In genomic region chr10:65518379-65518778, GRCh38 we compare ENCODE assay signal across 29 cellular contexts.
A peak's percentile ranks its signal among the peaks of the same experiment; 100 is the strongest.
DNase-seq lines count a peak whose midpoint lies in the region; ATAC-seq, FAIRE-seq and TF ChIP-seq lines count a peak whose summit lies in the region.
"Had no signal": no experiment of that assay in that cellular context is flagged by ENCODE, and none has a peak within 500 bp of the region (broad histone marks: within the 10 kb centered on the region; RNA-seq: fewer than 3 reads in every experiment).

No MANE protein-coding gene starts in this region.

- H3K27ac ChIP-seq in HepG2 (ENCODE audit: extremely low read length, insufficient read depth, low read length) (no peak overlapping the region), right lobe of liver (no peak overlapping the region), spleen (no peak overlapping the region)
- H3K27ac ChIP-seq: breast epithelium, tibial artery, WERI-Rb-1 had no signal

- H3K9ac ChIP-seq in HepG2 (ENCODE audit: insufficient read depth, low read depth, low read length), result no peak overlapping the region

- TF ChIP-seq CTCF in HepG2 (CRISPR knock-in tag; IDR thresholded peaks at IDR 0.05) (no peak), right lobe of liver (IDR thresholded peaks at IDR 0.05) (no peak), kidney epithelial cell (IDR thresholded peaks at IDR 0.05; ENCODE audit: insufficient read depth, low read length, poor library complexity, severe bottlenecking) (no peak), spleen (IDR thresholded peaks at IDR 0.05 in 8 of 11, conservative IDR thresholded peaks at IDR 0.05 in 3 of 11) (no peak)

- intact Hi-C loops in HepG2 (cut with micrococcal nuclease; ENCODE audit: unreplicated experiment), result no loop called here
- intact Hi-C loops in right lobe of liver (cut with DNase I), result no loop called here
- intact Hi-C loops in spleen (cut with DNase I; ENCODE audit: low total_unique reads), result no loop called here
- intact Hi-C loops in posterior cingulate gyrus (cut with DNase I), result no loop called here

- H3K36me3 Mint-ChIP-seq in naive thymus-derived CD8-positive, alpha-beta T cell, result no peaks in the 10 kb centered on the region
- H3K36me3 Mint-ChIP-seq: IgD-negative memory B cell had no signal

- peak; percentile 31 for DNase-seq in HepG2 (ENCODE audit: low spot score)
- no peak for DNase-seq in right lobe of liver
- DNase-seq in amniotic epithelial cell (ENCODE audit: low read depth), result peak; percentile 0
- DNase-seq in kidney epithelial cell (ENCODE audit: low read depth), result peak; percentile 82
- DNase-seq in naive thymus-derived CD8-positive, alpha-beta T cell, result no peak
- DNase-seq in activated T-cell treated with anti-CD3 and anti-CD28 coated beads for 4 hours, result no peak
- no peak for DNase-seq in spleen
- no peak for DNase-seq in posterior cingulate gyrus
- DNase-seq: 8988T; activated CD4-positive, alpha-beta T cell treated with anti-CD3 and anti-CD28 coated beads, Interleukin-2, amount 50 U/mL, for 1 hour; activated effector memory CD4-positive, alpha-beta T cell treated with Interleukin-2 at 50 U/mL for 16 hours; activated naive CD8-positive, alpha-beta T cell treated with anti-CD3 and anti-CD28 coated beads, Interleukin-2, amount 50 U/mL, for 24 hours; head of caudate nucleus; MM.1S; NCI-H1436; NCI-H2107; stimulated activated CD4-positive, alpha-beta T cell treated with anti-CD3 and anti-CD28 coated beads, Interleukin-12 subunit alpha, Interleukin-12 subunit beta, amount 100 ng/mL, for 4 hours; stimulated activated CD4-positive, alpha-beta T cell treated with anti-CD3 and anti-CD28 coated beads, Interleukin-4, amount 100 ng/mL, for 4 hours; T-helper 17 cell; tibial artery; WERI-Rb-1 had no signal

- H3K27ac Mint-ChIP-seq in naive thymus-derived CD8-positive, alpha-beta T cell, result no peak overlapping the region
- H3K27ac Mint-ChIP-seq: activated naive CD8-positive, alpha-beta T cell treated with anti-CD3 and anti-CD28 coated beads, Interleukin-2, amount 50 U/mL, for 24 hours; B cell; dendritic cell treated with granulocyte-macrophage colony-stimulating factor and Interleukin-4, amounts not matched to agents 40 ng/mL and 50 ng/mL, for 4 days; GM23338; IgD-negative memory B cell; stimulated activated naive CD8-positive, alpha-beta T cell treated with anti-CD3 and anti-CD28 coated beads, Interleukin-15, Interleukin-2, amounts not matched to agents 100 ng/mL and 50 ng/mL, for 24 hours; T-helper 17 cell had no signal

- CTCF ChIA-PET in HepG2 (lab: Yijun Ruan, JAX; ENCODE audit: low intra/inter-chr PET ratio, low total read pairs), result no interaction called here

- H3K9me3 ChIP-seq in HepG2 (ENCODE audit: low read length) (peaks cover 18% of the 10 kb centered on the region), right lobe of liver (no peaks in the 10 kb centered on the region), spleen (peaks cover 0 to 3% (median 0%) of the 10 kb centered on the region in 8 donors)
- H3K9me3 ChIP-seq: breast epithelium, tibial artery had no signal

- WGBS in HepG2 (ENCODE audit: low lambda C conversion rate), result 12% methylated on average over 4 of the region's 4 CpGs
- 65% methylated on average over 4 of the region's 4 CpGs for WGBS in right lobe of liver (ENCODE audit: insufficient coverage, low coverage, low lambda C conversion rate, missing lambda C conversion rate)
- 76 to 87% (median 81%) methylated on average over 4 of the region's 4 CpGs for WGBS in spleen, 5 donors

- H3K4me1 Mint-ChIP-seq in naive thymus-derived CD8-positive, alpha-beta T cell, result no peaks in the 10 kb centered on the region
- H3K4me1 Mint-ChIP-seq: activated naive CD8-positive, alpha-beta T cell treated with anti-CD3 and anti-CD28 coated beads, Interleukin-2, amount 50 U/mL, for 24 hours; B cell; GM23338; IgD-negative memory B cell; T-helper 17 cell had no signal

- no peak for ATAC-seq in HepG2
- no peak for ATAC-seq in right lobe of liver
- no peak for ATAC-seq in naive thymus-derived CD8-positive, alpha-beta T cell
- ATAC-seq: activated naive CD8-positive, alpha-beta T cell treated with anti-CD3 and anti-CD28 coated beads, Interleukin-2, amount 50 U/mL, for 24 hours; GM23338; Panc1; T-helper 17 cell had no signal

- peaks cover 2 to 68% (median 4%) of the 10 kb centered on the region in 9 donors for H3K9me3 Mint-ChIP-seq in naive thymus-derived CD8-positive, alpha-beta T cell
- H3K9me3 Mint-ChIP-seq: activated naive CD8-positive, alpha-beta T cell treated with anti-CD3 and anti-CD28 coated beads, Interleukin-2, amount 50 U/mL, for 24 hours; GM23338 had no signal

- H3K4me1 ChIP-seq in HepG2 (ENCODE audit: insufficient read depth, low read length) (no peaks in the 10 kb centered on the region), right lobe of liver (no peaks in the 10 kb centered on the region), spleen (no peaks in the 10 kb centered on the region)
- H3K4me1 ChIP-seq: breast epithelium, tibial artery had no signal

- H3K4me3 ChIP-seq in HepG2 (replicated peaks in 1 of 3; ENCODE audit: insufficient read depth in 1 of 3, low read depth in 2 of 3, low read length in 3 of 3) (no peak overlapping the region), right lobe of liver (no peak overlapping the region), kidney epithelial cell (ENCODE audit: low read depth, low read length) (no peak overlapping the region), spleen (no peak overlapping the region)
- H3K4me3 ChIP-seq: breast epithelium, GM23338, tibial artery had no signal

- TF ChIP-seq RAD21 in HepG2 (CRISPR knock-in tag; IDR thresholded peaks at IDR 0.05), result no peak

- no peak overlapping the region for H3K4me2 ChIP-seq in HepG2 (ENCODE audit: low read depth, low read length)
- H3K4me2 ChIP-seq: GM23338 had no signal

- H4K20me1 ChIP-seq in HepG2 (ENCODE audit: insufficient read depth, low read length), result no peaks in the 10 kb centered on the region

- BruUV-seq in HepG2 (replicated peaks; lab: Mats Ljungman, UMichigan), result no TSS peak

- in situ Hi-C loops in HepG2 (cut with HindIII; ENCODE audit: extremely low pct_ligation_motif_present, low pct_unique_long_range_greater_than_20kb), result no loop called here

- FAIRE-seq in HepG2 (lab: Jason Lieb, UNC), result no peak
- FAIRE-seq: GM19239 had no signal

- TF ChIP-seq POLR2A in HepG2 (IDR thresholded peaks at IDR 0.05; ENCODE audit: insufficient read depth in 1 of 2, low read depth in 2 of 2, low read length in 2 of 2) (no peak), right lobe of liver (IDR thresholded peaks at IDR 0.05) (no peak), spleen (IDR thresholded peaks at IDR 0.05) (no peak)

- peaks cover 0 to 2% (median 0%) of the 10 kb centered on the region in 5 donors for H3K27me3 Mint-ChIP-seq in naive thymus-derived CD8-positive, alpha-beta T cell
- H3K27me3 Mint-ChIP-seq: activated naive CD8-positive, alpha-beta T cell treated with anti-CD3 and anti-CD28 coated beads, Interleukin-2, amount 50 U/mL, for 24 hours; B cell; dendritic cell treated with granulocyte-macrophage colony-stimulating factor and Interleukin-4, amounts not matched to agents 40 ng/mL and 50 ng/mL, for 4 days; IgD-negative memory B cell; stimulated activated naive CD8-positive, alpha-beta T cell treated with anti-CD3 and anti-CD28 coated beads, Interleukin-15, Interleukin-2, amounts not matched to agents 100 ng/mL and 50 ng/mL, for 24 hours; T-helper 17 cell had no signal

- no peaks in the 10 kb centered on the region for H3K79me2 ChIP-seq in HepG2 (ENCODE audit: insufficient read depth, low read length)

- no peak overlapping the region for H2AFZ ChIP-seq in HepG2 (ENCODE audit: low read length)
- H2AFZ ChIP-seq: GM23338 had no signal

- no peaks in the 10 kb centered on the region for H3K27me3 ChIP-seq in HepG2 (ENCODE audit: control insufficient read depth in 1 of 2, insufficient read depth in 2 of 2, low read length in 2 of 2)
- H3K27me3 ChIP-seq in right lobe of liver, result no peaks in the 10 kb centered on the region
- no peaks in the 10 kb centered on the region for H3K27me3 ChIP-seq in kidney epithelial cell (ENCODE audit: control insufficient read depth, insufficient read depth, low read length)
- H3K27me3 ChIP-seq in spleen (replicated peaks in 1 of 7), result no peaks in the 10 kb centered on the region
- H3K27me3 ChIP-seq: breast epithelium, tibial artery had no signal

- POLR2A ChIA-PET in HepG2 (lab: Yijun Ruan, JAX), result no interaction called here
- POLR2A ChIA-PET in naive thymus-derived CD8-positive, alpha-beta T cell (lab: Charles Lee), result no interaction called here

- TF ChIP-seq EP300 in HepG2 (IDR thresholded peaks at IDR 0.05; ENCODE audit: low read depth in 2 of 2, low read length in 2 of 2), result no peak
- TF ChIP-seq EP300 in HepG2 (CRISPR knock-in tag; IDR thresholded peaks at IDR 0.05; ENCODE audit: borderline replicate concordance), result no peak

- H3K36me3 ChIP-seq in HepG2 (replicated peaks in 1 of 2; ENCODE audit: control insufficient read depth in 1 of 2, insufficient read depth in 2 of 2, low read length in 2 of 2) (no peaks in the 10 kb centered on the region), right lobe of liver (no peaks in the 10 kb centered on the region), kidney epithelial cell (ENCODE audit: control insufficient read depth, insufficient read depth, low read length) (no peaks in the 10 kb centered on the region), spleen (no peaks in the 10 kb centered on the region)
- H3K36me3 ChIP-seq: breast epithelium, tibial artery, WERI-Rb-1 had no signal

- H3K4me3 Mint-ChIP-seq in naive thymus-derived CD8-positive, alpha-beta T cell, result no peak overlapping the region
- H3K4me3 Mint-ChIP-seq: activated naive CD8-positive, alpha-beta T cell treated with anti-CD3 and anti-CD28 coated beads, Interleukin-2, amount 50 U/mL, for 24 hours; B cell; dendritic cell treated with granulocyte-macrophage colony-stimulating factor and Interleukin-4, amounts not matched to agents 40 ng/mL and 50 ng/mL, for 4 days; GM23338; IgD-negative memory B cell; stimulated activated naive CD8-positive, alpha-beta T cell treated with anti-CD3 and anti-CD28 coated beads, Interleukin-15, Interleukin-2, amounts not matched to agents 100 ng/mL and 50 ng/mL, for 24 hours; T-helper 17 cell had no signal

TF ChIP-seq in HepG2, 621 proteins besides CTCF, POLR2A, EP300 and RAD21:
- TF ChIP-seq POLR2AphosphoS2 (IDR thresholded peaks at IDR 0.05; ENCODE audit: low read depth, low read length) (no peak), ATF7 (IDR thresholded peaks at IDR 0.05) (peak; percentile 68), ATF7 (CRISPR knock-in tag; IDR thresholded peaks at IDR 0.05) (no peak)
TF ChIP-seq in HepG2: peak in this region for 1.

Comparison
In these comparisons a context has a peak if more than half of its experiments do, and no peak if none do; other contexts are left out.
1. DNase-seq: peak in HepG2 (single experiment), amniotic epithelial cell (single experiment) and kidney epithelial cell (single experiment); none in right lobe of liver (0 of 3), naive thymus-derived CD8-positive, alpha-beta T cell (0 of 10), activated T-cell treated with anti-CD3 and anti-CD28 coated beads for 4 hours (single experiment), spleen (single experiment) and posterior cingulate gyrus (0 of 10).